ENCODE assay signal across 14 cellular contexts in the genomic region with DNA sequence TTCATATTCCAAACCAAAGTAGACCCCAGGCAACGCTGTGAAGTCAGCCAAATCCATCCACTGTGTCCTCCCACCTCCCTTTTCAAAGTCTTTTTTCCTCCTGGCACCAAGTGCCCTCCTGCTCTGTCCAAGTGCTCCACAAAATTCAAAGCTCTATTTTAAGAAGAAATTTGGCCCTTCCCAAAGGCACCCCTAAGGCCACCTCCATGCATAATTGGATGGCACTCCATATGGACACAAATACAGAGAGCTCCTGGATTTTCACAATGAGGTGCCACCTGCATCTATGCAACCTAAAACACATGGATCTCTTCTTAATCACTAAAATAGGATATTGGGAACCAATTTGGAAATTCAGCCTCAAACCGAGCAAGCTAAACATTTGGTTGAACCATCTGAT.
"Had no signal": no experiment of that assay in that cellular context is flagged by ENCODE, and none has a peak within 500 bp of the region (broad histone marks: within the 10 kb centered on the region; RNA-seq: fewer than 3 reads in every experiment).

No MANE protein-coding gene starts in this region.

- DNase-seq: effector CD4-positive, alpha-beta T cell; endodermal cell; erythroblast; heart right ventricle; hypothalamus; mucosa of descending colon; naive thymus-derived CD8-positive, alpha-beta T cell; sigmoid colon; stimulated activated CD4-positive, alpha-beta T cell treated with anti-CD3 and anti-CD28 coated beads, Interleukin-2, amount 100 ng/mL, for 24 hours; stimulated activated CD4-positive, alpha-beta T cell treated with anti-CD3 and anti-CD28 coated beads, Interleukin-4, amount 100 ng/mL, for 4 hours; stimulated activated naive B cell treated with anti-CD40 and anti-IgM and Interleukin-4, amounts not matched to agents 10 μg/mL and 1 μg/mL and 100 μg/mL, for 72 hours; stimulated activated naive CD8-positive, alpha-beta T cell treated with anti-CD3 and anti-CD28 coated beads, Interleukin-15, amount 100 ng/mL, for 72 hours; testis; upper lobe of right lung had no signal

- ATAC-seq: heart right ventricle; mucosa of descending colon; naive thymus-derived CD8-positive, alpha-beta T cell; stimulated activated naive B cell treated with anti-CD40 and anti-IgM and Interleukin-4, amounts not matched to agents 10 μg/mL and 1 μg/mL and 100 μg/mL, for 72 hours; stimulated activated naive CD8-positive, alpha-beta T cell treated with anti-CD3 and anti-CD28 coated beads, Interleukin-15, amount 100 ng/mL, for 72 hours; upper lobe of right lung had no signal
